In the genomic region with DNA sequence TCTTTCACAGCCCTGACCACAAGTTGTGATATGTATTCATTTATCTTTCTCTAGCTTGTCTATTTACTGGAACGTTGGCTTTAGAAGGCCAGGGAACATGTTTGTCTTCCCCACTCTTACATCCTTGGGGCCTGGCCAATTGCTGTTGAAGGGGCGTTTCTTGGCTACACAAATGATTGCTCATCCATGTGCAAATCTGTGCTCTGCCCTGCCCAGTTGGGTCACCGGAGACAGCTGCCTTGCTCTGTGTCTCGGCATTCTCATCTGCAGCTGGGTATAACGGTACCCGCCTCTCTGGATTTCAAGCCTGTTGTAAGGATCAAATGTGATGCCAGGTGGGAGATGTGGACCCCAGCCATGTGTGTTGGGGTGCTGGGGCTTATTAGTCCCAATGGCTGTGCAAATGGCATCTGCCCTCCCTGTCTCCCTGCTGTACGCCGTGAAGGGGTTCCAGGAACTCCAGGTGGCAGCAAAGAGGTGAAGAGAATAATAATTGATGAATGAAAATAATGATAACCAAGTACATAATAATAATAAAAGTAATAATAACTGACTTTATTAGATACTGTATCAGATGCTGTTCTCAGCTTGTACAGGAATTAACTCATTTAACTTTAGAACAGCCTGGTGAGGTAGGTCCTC, we compare ENCODE assay signal across 9 cellular contexts. TPM values are rescaled to one million over a fixed set of nuclear protein-coding genes. Genes with fewer than 3 reads are reported as not detected.
A peak's percentile ranks its signal among the peaks of the same experiment; 100 is the strongest.
DNase-seq lines count a peak whose midpoint lies in the region; ATAC-seq, FAIRE-seq and TF ChIP-seq lines count a peak whose summit lies in the region.
"Had no signal": no experiment of that assay in that cellular context is flagged by ENCODE, and none has a peak within 500 bp of the region (broad histone marks: within the 10 kb centered on the region; RNA-seq: fewer than 3 reads in every experiment).

No MANE protein-coding gene starts in this region.

- H3K27me3 ChIP-seq in GM12878 (replicated peaks in 1 of 2; ENCODE audit: control insufficient read depth in 2 of 2, insufficient read depth in 2 of 2, low read length in 1 of 2) (no peaks in the 10 kb centered on the region), uterus (no peaks in the 10 kb centered on the region)

- H3K27ac ChIP-seq in GM12878 (ENCODE audit: control insufficient read depth, insufficient read depth), result no peak overlapping the region
- H3K27ac ChIP-seq in uterus, result peak overlapping the region in 1 of 2 donors; percentile 55

- TF ChIP-seq CTCF in GM12878 (IDR thresholded peaks at IDR 0.05 in 2 of 3, conservative IDR thresholded peaks at IDR 0.05 in 1 of 3; ENCODE audit: control insufficient read depth in 2 of 3, extremely low read depth in 1 of 3, insufficient read depth in 1 of 3, low read depth in 3 of 3, low read length in 3 of 3) (0 out of 6 replicates have a peak, but pooled peaks of 2 of the 3 experiments have one; percentile 5 to 9), uterus (IDR thresholded peaks at IDR 0.05) (no peak)

- intact Hi-C loops in GM12878 (cut with micrococcal nuclease; ENCODE audit: unreplicated experiment), result no loop called here
- intact Hi-C loops in uterus (cut with DNase I; ENCODE audit: low total_unique reads), result no loop called here

- TF ChIP-seq EP300 in GM12878 (IDR thresholded peaks at IDR 0.05; ENCODE audit: borderline replicate concordance in 1 of 2, control insufficient read depth in 1 of 2, low read depth in 2 of 2, low read length in 2 of 2), result no peak

- H3K9me3 ChIP-seq in GM12878 (replicated peaks; ENCODE audit: control insufficient read depth, insufficient read depth, low read length), result no peaks in the 10 kb centered on the region
- no peaks in the 10 kb centered on the region for H3K9me3 ChIP-seq in uterus

- no peaks in the 10 kb centered on the region for H3K9me3 Mint-ChIP-seq in stimulated activated naive B cell treated with anti-CD40 and anti-IgM and Interleukin-4, amounts not matched to agents 10 μg/mL and 1 μg/mL and 100 μg/mL, for 72 hours

- POLR2A ChIA-PET in GM12878 (lab: Charles Lee), result interaction anchor here (1.2 kb wide), 1 partner anchor 22 kb away, joined by 3 read pairs; no protein-coding TSS in a partner anchor

- no peak for FAIRE-seq in GM12878 (lab: Jason Lieb, UNC)

- H3K79me2 ChIP-seq in GM12878 (ENCODE audit: control insufficient read depth, insufficient read depth, low read length), result no peaks in the 10 kb centered on the region

- H2AFZ ChIP-seq in GM12878 (ENCODE audit: control insufficient read depth, low read depth, low read length), result no peak overlapping the region

- H3K36me3 ChIP-seq in GM12878 (ENCODE audit: control insufficient read depth in 2 of 2, insufficient read depth in 2 of 2, low read length in 1 of 2) (no peaks in the 10 kb centered on the region), uterus (no peaks in the 10 kb centered on the region)

- RAD21 ChIA-PET in GM12878 (lab: Charles Lee; ENCODE audit: unreplicated experiment), result interaction anchor here (0.7 to 1.7 kb wide), 3 partner anchors 9 to 145 kb away, joined by 3 to 7 read pairs (median 3); no protein-coding TSS in a partner anchor

- ATAC-seq in GM12878 (no peak), left lobe of liver (peak; percentile 85), GM21367 (IDR thresholded peaks at IDR 0.05; ENCODE audit: unreplicated experiment) (no peak), GM18498 (IDR thresholded peaks at IDR 0.05; ENCODE audit: unreplicated experiment) (no peak)
- ATAC-seq in stimulated activated naive B cell treated with anti-CD40 and anti-IgM and Interleukin-4, amounts not matched to agents 10 μg/mL and 1 μg/mL and 100 μg/mL, for 72 hours (replicated peaks), result no peak

- H4K20me1 ChIP-seq in GM12878 (ENCODE audit: control insufficient read depth, insufficient read depth), result no peaks in the 10 kb centered on the region; the same call in 1 of the 2 replicates

- BruUV-seq in GM12878 (replicated peaks; lab: Mats Ljungman, UMichigan), result no TSS peak

- no peak overlapping the region for H3K27ac Mint-ChIP-seq in stimulated activated naive B cell treated with anti-CD40 and anti-IgM and Interleukin-4, amounts not matched to agents 10 μg/mL and 1 μg/mL and 100 μg/mL, for 72 hours

- CTCF ChIA-PET in GM12878 (lab: Yijun Ruan, JAX), result interaction anchor here (0.7 kb wide), 1 partner anchor 35 kb away, joined by 3 read pairs; no protein-coding TSS in a partner anchor

- TF ChIP-seq POLR2A in GM12878 (IDR thresholded peaks at IDR 0.05; ENCODE audit: low read depth, low read length) (no peak), uterus (IDR thresholded peaks at IDR 0.05) (no peak)

- SMC1A ChIA-PET in GM12878 (lab: Charles Lee; ENCODE audit: uncharacterized antibody, unreplicated experiment), result interaction anchor here (0.8 to 3.8 kb wide), 8 partner anchors 13 to 378 kb away, joined by 3 to 17 read pairs (median 3); no protein-coding TSS in a partner anchor

- WGBS in GM12878 (ENCODE audit: insufficient coverage, insufficient replicate concordance, low lambda C conversion rate, missing lambda C conversion rate), result 73% methylated on average over 8 of the region's 8 CpGs

- peaks cover 0 to 6% of the 10 kb centered on the region in 2 donors for H3K4me1 Mint-ChIP-seq in stimulated activated naive B cell treated with anti-CD40 and anti-IgM and Interleukin-4, amounts not matched to agents 10 μg/mL and 1 μg/mL and 100 μg/mL, for 72 hours

- 0 out of 2 replicates have a peak, but pooled peaks have one; percentile 22 for TF ChIP-seq RAD21 in GM12878 (IDR thresholded peaks at IDR 0.05; ENCODE audit: insufficient read depth, low read depth, low read length)

- H3K36me3 Mint-ChIP-seq in stimulated activated naive B cell treated with anti-CD40 and anti-IgM and Interleukin-4, amounts not matched to agents 10 μg/mL and 1 μg/mL and 100 μg/mL, for 72 hours, result no peaks in the 10 kb centered on the region

- H3K4me3 ChIP-seq in GM12878 (no peak overlapping the region), uterus (no peak overlapping the region)
- H3K4me3 ChIP-seq: skin epidermis had no signal

- H3K27me3 Mint-ChIP-seq in stimulated activated naive B cell treated with anti-CD40 and anti-IgM and Interleukin-4, amounts not matched to agents 10 μg/mL and 1 μg/mL and 100 μg/mL, for 72 hours, result peaks cover 18 to 39% of the 10 kb centered on the region in 2 donors

- in situ Hi-C loops in GM12878 (cut with MboI), result no loop called here

- no peak overlapping the region for H3K4me2 ChIP-seq in GM12878 (ENCODE audit: control insufficient read depth, insufficient read depth)

- DNase-seq in NCI-H1092 treated with DMSO at 0.1 percent for 48 hours (lab: John Stamatoyannopoulos, UW) (peak; percentile 23), NCI-H1092 (lab: John Stamatoyannopoulos, UW) (no peak), GM12878 (ENCODE audit: low read depth, low spot score) (no peak), left lobe of liver (ENCODE audit: low spot score) (peak; percentile 89), uterus (peak; percentile 84 to 87)
- DNase-seq in stimulated activated naive B cell treated with anti-CD40 and anti-IgM and Interleukin-4, amounts not matched to agents 10 μg/mL and 1 μg/mL and 100 μg/mL, for 72 hours, result no peak

- no peak overlapping the region for H3K4me3 Mint-ChIP-seq in stimulated activated naive B cell treated with anti-CD40 and anti-IgM and Interleukin-4, amounts not matched to agents 10 μg/mL and 1 μg/mL and 100 μg/mL, for 72 hours

- no peak overlapping the region for H3K9ac ChIP-seq in GM12878 (ENCODE audit: control insufficient read depth, insufficient read depth, low read length)

- H3K4me1 ChIP-seq in GM12878 (ENCODE audit: control insufficient read depth, insufficient read depth, low read length) (peaks cover 5% of the 10 kb centered on the region; the same call in 1 of the 2 replicates), uterus (peaks cover 0 to 7% of the 10 kb centered on the region in 2 donors)

TF ChIP-seq in GM12878, 131 proteins besides CTCF, POLR2A, EP300 and RAD21:
- TF ChIP-seq IRF4 (IDR thresholded peaks at IDR 0.05; ENCODE audit: low read depth, low read length) (no peak), CBX5 (IDR thresholded peaks at IDR 0.05; ENCODE audit: low read depth) (no peak), ZNF24 (IDR thresholded peaks at IDR 0.05) (no peak), CHD4 (IDR thresholded peaks at IDR 0.05) (no peak), JUND (IDR thresholded peaks at IDR 0.05; ENCODE audit: low read depth, low read length) (no peak), TAF1 (IDR thresholded peaks at IDR 0.05; ENCODE audit: borderline replicate concordance, low read depth, low read length) (no peak)
- TF ChIP-seq, protein P1, sequence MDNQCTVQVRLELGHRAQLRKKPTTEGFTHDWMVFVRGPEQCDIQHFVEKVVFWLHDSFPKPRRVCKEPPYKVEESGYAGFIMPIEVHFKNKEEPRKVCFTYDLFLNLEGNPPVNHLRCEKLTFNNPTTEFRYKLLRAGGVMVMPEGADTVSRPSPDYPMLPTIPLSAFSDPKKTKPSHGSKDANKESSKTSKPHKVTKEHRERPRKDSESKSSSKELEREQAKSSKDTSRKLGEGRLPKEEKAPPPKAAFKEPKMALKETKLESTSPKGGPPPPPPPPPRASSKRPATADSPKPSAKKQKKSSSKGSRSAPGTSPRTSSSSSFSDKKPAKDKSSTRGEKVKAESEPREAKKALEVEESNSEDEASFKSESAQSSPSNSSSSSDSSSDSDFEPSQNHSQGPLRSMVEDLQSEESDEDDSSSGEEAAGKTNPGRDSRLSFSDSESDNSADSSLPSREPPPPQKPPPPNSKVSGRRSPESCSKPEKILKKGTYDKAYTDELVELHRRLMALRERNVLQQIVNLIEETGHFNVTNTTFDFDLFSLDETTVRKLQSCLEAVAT (IDR thresholded peaks at IDR 0.05), result no peak

RNA-seq across cellular contexts. Expression of a gene that starts 24.1 kb away (rescaled TPM):
- 56.1 and 56.3 TPM in 2 replicates for total RNA-seq in GM12878 (2013; cell fraction: nucleolus; rRNA removed)
- 20.3 and 21.9 TPM in 2 replicates for total RNA-seq in GM12878 (2014; rRNA removed)
- 8.7 and 9.2 TPM in 2 replicates for total RNA-seq in GM12878 (2014; rRNA removed; fragmentation: Illumina TruSeq; extraction: Trizol)
- total RNA-seq in GM12878 (2021), result 56.3 and 65.5 TPM in 2 replicates
- 34.4 TPM for polyA plus RNA-seq in GM12878 (2011; ENCODE audit: low read depth)
- polyA plus RNA-seq in GM12878 (2011; rRNA removed), result 5.3 and 8.7 TPM in 2 replicates
- polyA plus RNA-seq in GM12878 (2011; cell fraction: cytosol; rRNA removed), result 12.5 and 15.1 TPM in 2 replicates
- polyA plus RNA-seq in GM12878 (2011; cell fraction: nucleus; rRNA removed), result 58.8 and 68.9 TPM in 2 replicates
- polyA plus RNA-seq in GM12878 (2012), result 27.1 and 45.9 TPM in 2 replicates
- 4.6 and 9.7 TPM in 2 replicates for polyA plus RNA-seq in GM12878 (2014; fragmentation: Illumina TruSeq; extraction: Trizol)
- polyA plus RNA-seq in GM12878 (2014; fragmentation: Nextera tagmentation; extraction: Ambion mirVana), result 1 to 10 TPM; 1.2 to 2.2 TPM
- polyA plus RNA-seq in GM12878 (2014; rRNA removed), result 23.6 and 28.3 TPM in 2 replicates
- polyA plus RNA-seq in GM12878 (2016; fragmentation: Nextera tagmentation; extraction: Ambion mirVana), result 10 to 100 TPM in 1 of 2 experiments, 1 to 10 TPM in 1; 9.6 to 10.0 TPM
- polyA minus RNA-seq in GM12878 (2011; rRNA and poly(A)+ RNA removed), result 35.7 and 39.9 TPM in 2 replicates
- 14.1 and 25.1 TPM in 2 replicates for polyA minus RNA-seq in GM12878 (2011; cell fraction: cytosol; rRNA and poly(A)+ RNA removed)
- polyA minus RNA-seq in GM12878 (2011; cell fraction: nucleus; rRNA and poly(A)+ RNA removed), result 34.3 and 66.5 TPM in 2 replicates
- total RNA-seq in left lobe of liver, result 7.0 TPM
- 100 to 1,000 TPM in 1 of 4 donors, 10 to 100 TPM in 2, 1 to 10 TPM in 1; 7.4 to 244 (median 49.4) TPM for total RNA-seq in uterus

Comparison
In these comparisons a context has a peak if more than half of its experiments do, and no peak if none do; other contexts are left out.
1. DNase-seq: peak in NCI-H1092 treated with DMSO at 0.1 percent for 48 hours (single experiment), left lobe of liver (single experiment) and uterus (2 of 2); none in NCI-H1092 (single experiment), GM12878 (single experiment) and stimulated activated naive B cell treated with anti-CD40 and anti-IgM and Interleukin-4, amounts not matched to agents 10 μg/mL and 1 μg/mL and 100 μg/mL, for 72 hours (single experiment).
2. CTCF ChIP-seq: peak in GM12878 (2 of 3); none in uterus (0 of 4).